8 cellular contexts compared by ENCODE assay signal in genomic region chr5:139795074-139796001, GRCh38. TPM values are rescaled to one million over a fixed set of nuclear protein-coding genes. Genes with fewer than 3 reads are reported as not detected.
DNase-seq lines count a peak whose midpoint lies in the region; ATAC-seq and TF ChIP-seq lines count a peak whose summit lies in the region.

TSS of gene PSD2 (plus strand) at chr5:139795808. CDS start at chr5:139809441, 13,633 bp downstream.

- H3K4me3 Mint-ChIP-seq in activated CD8-positive, alpha-beta T cell treated with anti-CD3 and anti-CD28 coated beads, Interleukin-2, amount 10 ng/mL, durations not matched to agents 7 days and 5 days = no peak within 1 kb of the TSS
- H3K4me3 Mint-ChIP-seq in osteocyte (ENCODE audit: unreplicated experiment) = no peak within 1 kb of the TSS
- H3K4me3 Mint-ChIP-seq in endothelial cell (ENCODE audit: unreplicated experiment) = no peak within 1 kb of the TSS

- POLR2A ChIA-PET in activated CD8-positive, alpha-beta T cell treated with anti-CD3 and anti-CD28 coated beads, Interleukin-2, amount 10 ng/mL, durations not matched to agents 7 days and 5 days (lab: Charles Lee) = no interaction called here

- ATAC-seq in Right ventricle myocardium inferior = no peak
- peak; percentile 13 for ATAC-seq in activated CD8-positive, alpha-beta T cell treated with anti-CD3 and anti-CD28 coated beads, Interleukin-2, amount 10 ng/mL, durations not matched to agents 7 days and 5 days
- ATAC-seq in heart left ventricle = peak in 2 of 4 donors; percentile 27 to 44
- no peak for ATAC-seq in HG03521 (IDR thresholded peaks at IDR 0.05; ENCODE audit: unreplicated experiment)

- DNase-seq in cardiac muscle cell (ENCODE audit: low read depth in 1 of 2, low spot score in 1 of 2) = peak; percentile 15 to 61
- DNase-seq in Right ventricle myocardium inferior (ENCODE audit: missing footprints) = no peak
- no peak for DNase-seq in activated CD8-positive, alpha-beta T cell treated with anti-CD3 and anti-CD28 coated beads, Interleukin-2, amount 10 ng/mL, durations not matched to agents 7 days and 5 days
- no peak for DNase-seq in heart left ventricle
- no peak for DNase-seq in skeletal muscle cell (ENCODE audit: low read depth)
- DNase-seq in osteocyte (ENCODE audit: extremely low spot score, unreplicated experiment) = no peak
- DNase-seq in endothelial cell (ENCODE audit: low spot score) = no peak

- no peak for TF ChIP-seq POLR2A in heart left ventricle (IDR thresholded peaks at IDR 0.05)

- H3K4me1 ChIP-seq in cardiac muscle cell (ENCODE audit: low read depth) (no peaks in the 10 kb centered on the region), heart left ventricle (peaks cover 0 to 14% (median 6%) of the 10 kb centered on the region in 12 donors)

- H3K27me3 Mint-ChIP-seq in activated CD8-positive, alpha-beta T cell treated with anti-CD3 and anti-CD28 coated beads, Interleukin-2, amount 10 ng/mL, durations not matched to agents 7 days and 5 days (ENCODE audit: low read depth) = peaks cover 50% of the 10 kb centered on the region
- H3K27me3 Mint-ChIP-seq in osteocyte (ENCODE audit: unreplicated experiment) = peaks cover 74% of the 10 kb centered on the region
- H3K27me3 Mint-ChIP-seq in endothelial cell (ENCODE audit: unreplicated experiment) = peaks cover 18% of the 10 kb centered on the region

- intact Hi-C loops in Right ventricle myocardium inferior (cut with DNase I) (no loop called here), heart left ventricle (cut with DNase I) (loop anchor here in 1 of 10 donors (10.0 kb wide), 1 partner anchor 349 kb away; no protein-coding TSS in a partner anchor)

- H3K4me1 Mint-ChIP-seq in activated CD8-positive, alpha-beta T cell treated with anti-CD3 and anti-CD28 coated beads, Interleukin-2, amount 10 ng/mL, durations not matched to agents 7 days and 5 days (ENCODE audit: low read depth) = no peaks in the 10 kb centered on the region
- H3K4me1 Mint-ChIP-seq in osteocyte (ENCODE audit: unreplicated experiment) (peaks cover 2% of the 10 kb centered on the region), endothelial cell (ENCODE audit: unreplicated experiment) (no peaks in the 10 kb centered on the region)

- H3K27me3 ChIP-seq in cardiac muscle cell (peaks cover 97% of the 10 kb centered on the region), heart left ventricle (peaks cover 18 to 56% (median 38%) of the 10 kb centered on the region in 9 donors)

- WGBS in heart left ventricle, 4 donors = 3 to 20% (median 5%) methylated on average over 10 to 83 of the region's 83 CpGs

- H3K36me3 ChIP-seq in cardiac muscle cell (no peaks in the 10 kb centered on the region), heart left ventricle (no peaks in the 10 kb centered on the region)

- H3K27ac ChIP-seq in cardiac muscle cell = no peak within 1 kb of the TSS
- no peak within 1 kb of the TSS for H3K27ac ChIP-seq in heart left ventricle

- H3K27ac Mint-ChIP-seq in activated CD8-positive, alpha-beta T cell treated with anti-CD3 and anti-CD28 coated beads, Interleukin-2, amount 10 ng/mL, durations not matched to agents 7 days and 5 days = no peak within 1 kb of the TSS
- H3K27ac Mint-ChIP-seq in osteocyte (ENCODE audit: unreplicated experiment) (no peak within 1 kb of the TSS), endothelial cell (ENCODE audit: unreplicated experiment) (no peak within 1 kb of the TSS)

- no peaks in the 10 kb centered on the region for H3K9me3 ChIP-seq in cardiac muscle cell (ENCODE audit: low read depth)
- H3K9me3 ChIP-seq in heart left ventricle = no peaks in the 10 kb centered on the region

- H3K9me3 Mint-ChIP-seq in activated CD8-positive, alpha-beta T cell treated with anti-CD3 and anti-CD28 coated beads, Interleukin-2, amount 10 ng/mL, durations not matched to agents 7 days and 5 days (ENCODE audit: insufficient read depth) = no peaks in the 10 kb centered on the region
- H3K9me3 Mint-ChIP-seq in osteocyte (ENCODE audit: unreplicated experiment) = no peaks in the 10 kb centered on the region
- H3K9me3 Mint-ChIP-seq in endothelial cell (ENCODE audit: unreplicated experiment) = no peaks in the 10 kb centered on the region

- H3K36me3 Mint-ChIP-seq in activated CD8-positive, alpha-beta T cell treated with anti-CD3 and anti-CD28 coated beads, Interleukin-2, amount 10 ng/mL, durations not matched to agents 7 days and 5 days (ENCODE audit: low read depth) = no peaks in the 10 kb centered on the region
- no peaks in the 10 kb centered on the region for H3K36me3 Mint-ChIP-seq in osteocyte (ENCODE audit: unreplicated experiment)
- peaks cover 12% of the 10 kb centered on the region for H3K36me3 Mint-ChIP-seq in endothelial cell (ENCODE audit: low read depth, unreplicated experiment)

- CTCF ChIA-PET in activated CD8-positive, alpha-beta T cell treated with anti-CD3 and anti-CD28 coated beads, Interleukin-2, amount 10 ng/mL, durations not matched to agents 7 days and 5 days (lab: Charles Lee) = no interaction called here

- peak within 1 kb of the TSS; percentile 29 for H3K4me3 ChIP-seq in cardiac muscle cell
- peak within 1 kb of the TSS; percentile 20 to 57 (median 42) for H3K4me3 ChIP-seq in heart left ventricle
- peak within 1 kb of the TSS; percentile 22 for H3K4me3 ChIP-seq in skeletal muscle cell (ENCODE audit: low read depth, low read length)

- no peak for TF ChIP-seq CTCF in cardiac muscle cell (IDR thresholded peaks at IDR 0.05; ENCODE audit: low read depth, low read length)
- TF ChIP-seq CTCF in heart left ventricle (IDR thresholded peaks at IDR 0.05) = no peak
- TF ChIP-seq CTCF in osteocyte (IDR thresholded peaks at IDR 0.05) = no peak
- TF ChIP-seq CTCF in endothelial cell (IDR thresholded peaks at IDR 0.05; ENCODE audit: unreplicated experiment) = no peak

RNA-seq across cellular contexts. Expression of gene PSD2, which starts in this region (rescaled TPM):
- total RNA-seq in cardiac muscle cell (0.14 and 0.48 TPM in 2 replicates), Right ventricle myocardium inferior (not detected), heart left ventricle (under 1 TPM in 2 of 9 donors, not detected in 7; 0.04 to 0.11 TPM), osteocyte (0.57 and 0.62 TPM in 2 replicates), endothelial cell (ENCODE audit: unreplicated experiment) (0.15 TPM)
- polyA plus RNA-seq in cardiac muscle cell (0.04 and 1.1 TPM in 2 replicates), heart left ventricle (under 1 TPM in 1 of 2 donors, not detected in 1; 0.04 TPM)
- total RNA-seq in activated CD8-positive, alpha-beta T cell treated with anti-CD3 and anti-CD28 coated beads, Interleukin-2, amount 10 ng/mL, durations not matched to agents 7 days and 5 days = not detected

Comparison
In these comparisons a context has a peak if more than half of its experiments do, and no peak if none do; other contexts are left out.
1. DNase-seq: peak in cardiac muscle cell (2 of 2); none in Right ventricle myocardium inferior (single experiment), activated CD8-positive, alpha-beta T cell treated with anti-CD3 and anti-CD28 coated beads, Interleukin-2, amount 10 ng/mL, durations not matched to agents 7 days and 5 days (single experiment), heart left ventricle (0 of 5), skeletal muscle cell (single experiment), osteocyte (single experiment) and endothelial cell (single experiment).
2. Peak in ATAC-seq in activated CD8-positive, alpha-beta T cell treated with anti-CD3 and anti-CD28 coated beads, Interleukin-2, amount 10 ng/mL, durations not matched to agents 7 days and 5 days; RNA of the gene not detected or under 1 TPM.
3. Peak in every context shown above with its lines, with median percentiles within 50 percentile points of each other: H3K4me3 ChIP-seq.